In genomic region chr12:89413234-89413633, GRCh38 we compare ENCODE assay signal across 28 cellular contexts.
DNase-seq lines count a peak whose midpoint lies in the region; ATAC-seq, FAIRE-seq and TF ChIP-seq lines count a peak whose summit lies in the region.
"Had no signal": no experiment of that assay in that cellular context is flagged by ENCODE, and none has a peak within 500 bp of the region (broad histone marks: within the 10 kb centered on the region; RNA-seq: fewer than 3 reads in every experiment).

No MANE protein-coding gene starts in this region.

- H3K27me3 Mint-ChIP-seq in WTC11 (ENCODE audit: low read depth) (no peaks in the 10 kb centered on the region; the same call in 1 of the 2 replicates), GM23338 (ENCODE audit: insufficient read depth, low read depth, poor library complexity) (peaks cover 3% of the 10 kb centered on the region)
- H3K27me3 Mint-ChIP-seq: CD4-positive, alpha-beta memory T cell; CD4-positive, CD25-positive, alpha-beta regulatory T cell had no signal

- H3K79me2 ChIP-seq in HepG2 (ENCODE audit: insufficient read depth, low read length) = no peaks in the 10 kb centered on the region
- H3K79me2 ChIP-seq in GM23338 (replicated peaks; ENCODE audit: insufficient read depth) = no peaks in the 10 kb centered on the region

- H3K4me2 ChIP-seq in HepG2 (ENCODE audit: low read depth, low read length) (no peak overlapping the region), GM23338 (no peak overlapping the region)
- H3K4me2 ChIP-seq: A549 had no signal

- no peak overlapping the region for H3K4me3 ChIP-seq in HepG2 (replicated peaks in 1 of 3; ENCODE audit: insufficient read depth in 1 of 3, low read depth in 2 of 3, low read length in 3 of 3)
- no peak overlapping the region for H3K4me3 ChIP-seq in right lobe of liver
- H3K4me3 ChIP-seq in esophagus muscularis mucosa = no peak overlapping the region
- H3K4me3 ChIP-seq in GM23338 = no peak overlapping the region
- H3K4me3 ChIP-seq: A549, BLaER1, GM12878 had no signal

- H3K27me3 ChIP-seq in HepG2 (ENCODE audit: control insufficient read depth in 1 of 2, insufficient read depth in 2 of 2, low read length in 2 of 2) (no peaks in the 10 kb centered on the region), right lobe of liver (no peaks in the 10 kb centered on the region), esophagus muscularis mucosa (no peaks in the 10 kb centered on the region), GM23338 (ENCODE audit: insufficient read depth) (no peaks in the 10 kb centered on the region)
- H3K27me3 ChIP-seq: BE2C, BLaER1 had no signal

- no peaks in the 10 kb centered on the region for H3F3A ChIP-seq in GM23338 (replicated peaks; ENCODE audit: low read depth)

- no peak for ATAC-seq in HepG2
- no peak for ATAC-seq in right lobe of liver
- ATAC-seq in WTC11 = no peak
- ATAC-seq in GM23338 = no peak
- no peak for ATAC-seq in GM19351 (IDR thresholded peaks at IDR 0.05; ENCODE audit: unreplicated experiment)
- ATAC-seq: A549, GM12878 had no signal

- no peak for TF ChIP-seq CTCF in HepG2 (CRISPR knock-in tag; IDR thresholded peaks at IDR 0.05)
- no peak for TF ChIP-seq CTCF in right lobe of liver (IDR thresholded peaks at IDR 0.05)
- no peak for TF ChIP-seq CTCF in WTC11 (IDR thresholded peaks at IDR 0.05)
- TF ChIP-seq CTCF in esophagus muscularis mucosa (IDR thresholded peaks at IDR 0.05) = no peak
- TF ChIP-seq CTCF in GM23338 (conservative IDR thresholded peaks at IDR 0.05; ENCODE audit: low read depth in 2 of 2) = no peak

- DNase-seq in HepG2 (ENCODE audit: low spot score) (no peak), right lobe of liver (no peak), WTC11 (ENCODE audit: low spot score) (no peak), esophagus muscularis mucosa (ENCODE audit: extremely low spot score) (peak; percentile 34), GM23338 (ENCODE audit: low spot score) (no peak), NCI-H748 treated with DMSO at 0.1 percent for 48 hours (lab: John Stamatoyannopoulos, UW) (no peak)
- DNase-seq: ACHN; BE2C; C1 segment of cervical spinal cord; CD4-positive, alpha-beta memory T cell; CD4-positive, CD25-positive, alpha-beta regulatory T cell; CD8-positive, alpha-beta memory T cell; COR-L47; DMS 273 treated with DMSO at 0.1 percent for 48 hours; DMS153; DMS53; DMS79; DND-41; EL; GDM1 had no signal

- H3K9me3 ChIP-seq in HepG2 (ENCODE audit: low read length) (no peaks in the 10 kb centered on the region), right lobe of liver (no peaks in the 10 kb centered on the region), esophagus muscularis mucosa (no peaks in the 10 kb centered on the region)
- H3K9me3 ChIP-seq: A549, BE2C, BLaER1 had no signal

- H2AFZ ChIP-seq in HepG2 (ENCODE audit: low read length) (no peak overlapping the region), GM23338 (no peak overlapping the region)

- intact Hi-C loops in HepG2 (cut with micrococcal nuclease; ENCODE audit: unreplicated experiment) = no loop called here
- intact Hi-C loops in right lobe of liver (cut with DNase I) = no loop called here
- intact Hi-C loops in esophagus muscularis mucosa (cut with DNase I) = no loop called here

- no peaks in the 10 kb centered on the region for H3K9me2 ChIP-seq in GM23338 (ENCODE audit: insufficient read depth)

- no peak for FAIRE-seq in HepG2 (lab: Jason Lieb, UNC)
- FAIRE-seq: A549, GM12878, GM12892, GM18507 had no signal

- H3K9ac ChIP-seq in HepG2 (ENCODE audit: insufficient read depth, low read depth, low read length) = no peak overlapping the region
- H3K9ac ChIP-seq: BLaER1 had no signal

- H3K36me3 Mint-ChIP-seq in WTC11 (no peaks in the 10 kb centered on the region), GM23338 (ENCODE audit: low read depth) (no peaks in the 10 kb centered on the region)
- H3K36me3 Mint-ChIP-seq: CD14-positive monocyte had no signal

- H3K27ac ChIP-seq in HepG2 (ENCODE audit: extremely low read length, insufficient read depth, low read length) (no peak overlapping the region), right lobe of liver (no peak overlapping the region), esophagus muscularis mucosa (replicated peaks in 1 of 4) (no peak overlapping the region), GM23338 (ENCODE audit: low read depth) (no peak overlapping the region)
- H3K27ac ChIP-seq: 22Rv1, A549, BLaER1 had no signal

- H3K36me3 ChIP-seq in HepG2 (replicated peaks in 1 of 2; ENCODE audit: control insufficient read depth in 1 of 2, insufficient read depth in 2 of 2, low read length in 2 of 2) (no peaks in the 10 kb centered on the region), right lobe of liver (no peaks in the 10 kb centered on the region), esophagus muscularis mucosa (no peaks in the 10 kb centered on the region), GM23338 (ENCODE audit: insufficient read depth) (no peaks in the 10 kb centered on the region)
- H3K36me3 ChIP-seq: BE2C had no signal

- BruUV-seq in HepG2 (replicated peaks; lab: Mats Ljungman, UMichigan) = no TSS peak

- H4K20me1 ChIP-seq in HepG2 (ENCODE audit: insufficient read depth, low read length) (no peaks in the 10 kb centered on the region), GM23338 (replicated peaks; ENCODE audit: insufficient read depth) (no peaks in the 10 kb centered on the region)
- H4K20me1 ChIP-seq: BLaER1 had no signal

- H3K4me1 Mint-ChIP-seq in WTC11 (peaks cover 44% of the 10 kb centered on the region), GM23338 (peaks cover 37% of the 10 kb centered on the region)
- H3K4me1 Mint-ChIP-seq: CD8-positive, alpha-beta memory T cell had no signal

- TF ChIP-seq EP300 in HepG2 (IDR thresholded peaks at IDR 0.05; ENCODE audit: low read depth in 2 of 2, low read length in 2 of 2) = no peak
- TF ChIP-seq EP300 in HepG2 (CRISPR knock-in tag; IDR thresholded peaks at IDR 0.05; ENCODE audit: borderline replicate concordance) = no peak
- no peak for TF ChIP-seq EP300 in esophagus muscularis mucosa (IDR thresholded peaks at IDR 0.05)

- no peaks in the 10 kb centered on the region for H3K4me1 ChIP-seq in HepG2 (ENCODE audit: insufficient read depth, low read length)
- no peaks in the 10 kb centered on the region for H3K4me1 ChIP-seq in right lobe of liver
- H3K4me1 ChIP-seq in esophagus muscularis mucosa = peaks cover 0 to 30% (median 23%) of the 10 kb centered on the region in 4 donors
- peaks cover 43% of the 10 kb centered on the region for H3K4me1 ChIP-seq in GM23338 (ENCODE audit: insufficient read depth)
- H3K4me1 ChIP-seq: BE2C had no signal

- CTCF ChIA-PET in HepG2 (lab: Yijun Ruan, JAX; ENCODE audit: low intra/inter-chr PET ratio, low total read pairs) (no interaction called here), WTC11 (lab: Charles Lee) (interaction anchor here (0.9 kb wide), 1 partner anchor 47 kb away, joined by 4 read pairs; no protein-coding TSS in a partner anchor)

- TF ChIP-seq RAD21 in HepG2 (CRISPR knock-in tag; IDR thresholded peaks at IDR 0.05) = no peak

- whole genome bisulfite sequencing in HepG2 (ENCODE audit: low lambda C conversion rate) = 91% methylated on average over 3 of the region's 3 CpGs
- WGBS in right lobe of liver (ENCODE audit: insufficient coverage, low coverage, low lambda C conversion rate, missing lambda C conversion rate) = 82% methylated on average over 3 of the region's 3 CpGs
- 95% methylated on average over 3 of the region's 3 CpGs for WGBS in esophagus muscularis mucosa

- POLR2A ChIA-PET in HepG2 (lab: Yijun Ruan, JAX) (no interaction called here), WTC11 (lab: Charles Lee) (no interaction called here)

- TF ChIP-seq POLR2A in HepG2 (IDR thresholded peaks at IDR 0.05; ENCODE audit: insufficient read depth in 1 of 2, low read depth in 2 of 2, low read length in 2 of 2) = no peak
- TF ChIP-seq POLR2A in right lobe of liver (IDR thresholded peaks at IDR 0.05) = no peak
- no peak for TF ChIP-seq POLR2A in esophagus muscularis mucosa (IDR thresholded peaks at IDR 0.05; ENCODE audit: low read depth)

- H3K27ac Mint-ChIP-seq in WTC11 (no peak overlapping the region), GM23338 (no peak overlapping the region)
- H3K27ac Mint-ChIP-seq: CD4-positive, alpha-beta memory T cell; CD4-positive, CD25-positive, alpha-beta regulatory T cell; CD8-positive, alpha-beta memory T cell had no signal

- H3K4me3 Mint-ChIP-seq in WTC11 (no peak overlapping the region), GM23338 (no peak overlapping the region)
- H3K4me3 Mint-ChIP-seq: CD14-positive monocyte; CD4-positive, alpha-beta memory T cell; CD8-positive, alpha-beta memory T cell had no signal

- H3K9me3 Mint-ChIP-seq in WTC11 (no peaks in the 10 kb centered on the region), GM23338 (no peaks in the 10 kb centered on the region)

- in situ Hi-C loops in HepG2 (cut with HindIII; ENCODE audit: extremely low pct_ligation_motif_present, low pct_unique_long_range_greater_than_20kb) = no loop called here

TF ChIP-seq in WTC11, 78 proteins besides CTCF, POLR2A, EP300 and RAD21:
- no peak for TF ChIP-seq RORB (CRISPR knock-in tag; IDR thresholded peaks at IDR 0.05)
- TF ChIP-seq ZNF121 (CRISPR knock-in tag; IDR thresholded peaks at IDR 0.05) = peak; percentile 71; the same call in 1 of the 2 replicates

Comparison
In these comparisons a context has a peak if more than half of its experiments do, and no peak if none do; other contexts are left out.
1. Of the 50 proteins assayed by ChIP-seq in both HepG2 and WTC11: peak only in HepG2: none; only in WTC11: ZNF121; in both: none; in neither: 49.